17 cellular contexts compared by ENCODE assay signal in genomic region chr4:869776-870175, GRCh38. TPM values are rescaled to one million over a fixed set of nuclear protein-coding genes. Genes with fewer than 3 reads are reported as not detected.
DNase-seq lines count a peak whose midpoint lies in the region; ATAC-seq, FAIRE-seq and TF ChIP-seq lines count a peak whose summit lies in the region.
"Had no signal": no experiment of that assay in that cellular context is flagged by ENCODE, and none has a peak within 500 bp of the region (broad histone marks: within the 10 kb centered on the region; RNA-seq: fewer than 3 reads in every experiment).

No MANE protein-coding gene starts in this region.

- H4K8ac ChIP-seq in mesenchymal stem cell (ENCODE audit: low read length): no peak overlapping the region

- POLR2A ChIA-PET in GM12878 (lab: Charles Lee): no interaction called here
- POLR2A ChIA-PET in MCF 10A (lab: Yijun Ruan, JAX): no interaction called here

- TF ChIP-seq POLR2A in GM12878 (IDR thresholded peaks at IDR 0.05; ENCODE audit: low read depth, low read length): peak; percentile 62

- H2AFZ ChIP-seq in GM12878 (ENCODE audit: control insufficient read depth, low read depth, low read length): no peak overlapping the region
- H2AFZ ChIP-seq in mesenchymal stem cell (ENCODE audit: low read depth, low read length): no peak overlapping the region
- H2AFZ ChIP-seq: GM23338 had no signal

- H2BK120ac ChIP-seq in mesenchymal stem cell (ENCODE audit: low read depth, low read length): no peak overlapping the region

- H3K9me3 ChIP-seq in GM12878 (replicated peaks; ENCODE audit: control insufficient read depth, insufficient read depth, low read length) (no peaks in the 10 kb centered on the region; the same call in 2 of the 3 replicates), mesenchymal stem cell (ENCODE audit: control insufficient read depth, low read length) (no peaks in the 10 kb centered on the region)

- SMC1A ChIA-PET in GM12878 (lab: Charles Lee; ENCODE audit: uncharacterized antibody, unreplicated experiment): no interaction called here

- peak overlapping the region; percentile 19 for H4K91ac ChIP-seq in mesenchymal stem cell (ENCODE audit: low read length)

- CTCF ChIA-PET in GM12878 (lab: Yijun Ruan, JAX): no interaction called here
- CTCF ChIA-PET in MCF 10A (lab: Yijun Ruan, JAX): no interaction called here

- 91% methylated on average over 15 of the region's 15 CpGs for WGBS in GM12878 (ENCODE audit: insufficient coverage, insufficient replicate concordance, low lambda C conversion rate, missing lambda C conversion rate)
- 97% methylated on average over 15 of the region's 15 CpGs for WGBS in mesenchymal stem cell

- no peaks in the 10 kb centered on the region for H3K27me3 Mint-ChIP-seq in MCF 10A (ENCODE audit: insufficient read depth, unreplicated experiment)
- H3K27me3 Mint-ChIP-seq: CD4-positive, CD25-positive, alpha-beta regulatory T cell had no signal

- DNase-seq in Right ventricle myocardium inferior (ENCODE audit: missing footprints): peak; percentile 54
- DNase-seq in left cardiac atrium: no peak
- no peak for DNase-seq in GM12878 (ENCODE audit: low read depth, low spot score)
- DNase-seq in mesenchymal stem cell: no peak
- DNase-seq in MCF 10A (ENCODE audit: unreplicated experiment): no peak
- no peak for DNase-seq in iPS-NIHi11 (ENCODE audit: low spot score)
- DNase-seq in NCI-H510A (lab: John Stamatoyannopoulos, UW): no peak
- DNase-seq in NOMO-1 treated with dmso at 0.1 percent for 144 hours (lab: John Stamatoyannopoulos, UW; ENCODE audit: unreplicated experiment): no peak
- DNase-seq: ACHN; Calu3; CD4-positive, CD25-positive, alpha-beta regulatory T cell; DMS 273 treated with DMSO at 0.1 percent for 48 hours; H9; HFFc6 had no signal

- BruUV-seq in GM12878 (replicated peaks; lab: Mats Ljungman, UMichigan): no TSS peak
- no TSS peak for BruUV-seq in MCF 10A (replicated peaks; lab: Mats Ljungman, UMichigan)

- in situ Hi-C loops in GM12878 (cut with MboI): no loop called here

- H3K14ac ChIP-seq in mesenchymal stem cell (ENCODE audit: low read length in 2 of 2): no peak overlapping the region

- no peak for TF ChIP-seq EP300 in GM12878 (IDR thresholded peaks at IDR 0.05; ENCODE audit: borderline replicate concordance in 1 of 2, control insufficient read depth in 1 of 2, low read depth in 2 of 2, low read length in 2 of 2)

- no peak overlapping the region for H2BK5ac ChIP-seq in mesenchymal stem cell (ENCODE audit: low read depth, low read length, poor library complexity, severe bottlenecking)

- H3K23ac ChIP-seq in mesenchymal stem cell (ENCODE audit: low read length in 2 of 2): no peak overlapping the region

- no peak overlapping the region for H3K18ac ChIP-seq in mesenchymal stem cell (ENCODE audit: low read depth in 1 of 2, low read length in 2 of 2)

- no peak overlapping the region for H3K27ac ChIP-seq in GM12878 (ENCODE audit: control insufficient read depth, insufficient read depth)
- no peak overlapping the region for H3K27ac ChIP-seq in mesenchymal stem cell (ENCODE audit: low read length, poor library complexity, severe bottlenecking)
- H3K27ac ChIP-seq: BLaER1 treated with 17β-estradiol and CSF1 and Interleukin-3, amounts not matched to agents 10 nM and 100 nM had no signal

- FAIRE-seq in GM12878 (lab: Jason Lieb, UNC): no peak

- no peaks in the 10 kb centered on the region for H3K9me3 Mint-ChIP-seq in MCF 10A (ENCODE audit: unreplicated experiment)
- H3K9me3 Mint-ChIP-seq: CD4-positive, CD25-positive, alpha-beta regulatory T cell; H9; HFFc6 had no signal

- H3K27me3 ChIP-seq in GM12878 (replicated peaks in 1 of 2; ENCODE audit: control insufficient read depth in 2 of 2, insufficient read depth in 2 of 2, low read length in 1 of 2) (no peaks in the 10 kb centered on the region), mesenchymal stem cell (ENCODE audit: control insufficient read depth in 1 of 2, insufficient read depth in 1 of 2, low read length in 2 of 2) (no peaks in the 10 kb centered on the region)
- H3K27me3 ChIP-seq: BLaER1 treated with 17β-estradiol and CSF1 and Interleukin-3, amounts not matched to agents 10 nM and 100 nM had no signal

- no peak overlapping the region for H2AK5ac ChIP-seq in mesenchymal stem cell (ENCODE audit: low read length, severe bottlenecking)

- H3K79me1 ChIP-seq in mesenchymal stem cell (replicated peaks; ENCODE audit: low read length, poor library complexity, severe bottlenecking): peaks cover 17% of the 10 kb centered on the region

- H3K9ac ChIP-seq in GM12878 (ENCODE audit: control insufficient read depth, insufficient read depth, low read length) (no peak overlapping the region), mesenchymal stem cell (ENCODE audit: low read length) (no peak overlapping the region)
- H3K9ac ChIP-seq: BLaER1 treated with 17β-estradiol and CSF1 and Interleukin-3, amounts not matched to agents 10 nM and 100 nM had no signal

- H3K4me1 Mint-ChIP-seq in MCF 10A (ENCODE audit: insufficient read depth, unreplicated experiment): no peaks in the 10 kb centered on the region
- H3K4me1 Mint-ChIP-seq: GM23338, H9 had no signal

- H3K4me3 ChIP-seq in GM12878 (no peak overlapping the region), mesenchymal stem cell (ENCODE audit: insufficient read depth in 1 of 2, low read depth in 1 of 2, low read length in 2 of 2) (no peak overlapping the region)
- H3K4me3 ChIP-seq: BLaER1 treated with 17β-estradiol and CSF1 and Interleukin-3, amounts not matched to agents 10 nM and 100 nM; GM23338 had no signal

- RAD21 ChIA-PET in GM12878 (lab: Charles Lee; ENCODE audit: unreplicated experiment): no interaction called here

- no peaks in the 10 kb centered on the region for H4K20me1 ChIP-seq in GM12878 (ENCODE audit: control insufficient read depth, insufficient read depth)

- H3K4me1 ChIP-seq in GM12878 (ENCODE audit: control insufficient read depth, insufficient read depth, low read length) (no peaks in the 10 kb centered on the region), mesenchymal stem cell (ENCODE audit: control insufficient read depth, insufficient read depth, low read depth, low read length) (peaks cover 35% of the 10 kb centered on the region)

- TF ChIP-seq CTCF in GM12878 (IDR thresholded peaks at IDR 0.05 in 2 of 3, conservative IDR thresholded peaks at IDR 0.05 in 1 of 3; ENCODE audit: control insufficient read depth in 2 of 3, extremely low read depth in 1 of 3, insufficient read depth in 1 of 3, low read depth in 3 of 3, low read length in 3 of 3) (no peak), MCF 10A (IDR thresholded peaks at IDR 0.05; ENCODE audit: unreplicated experiment) (no peak)

- intact Hi-C loops in Right ventricle myocardium inferior (cut with DNase I) (no loop called here), left cardiac atrium (cut with DNase I) (no loop called here), GM12878 (cut with micrococcal nuclease; ENCODE audit: unreplicated experiment) (no loop called here), MCF 10A (cut with micrococcal nuclease) (no loop called here)

- no peak overlapping the region for H3K4me2 ChIP-seq in GM12878 (ENCODE audit: control insufficient read depth, insufficient read depth)
- H3K4me2 ChIP-seq in mesenchymal stem cell (ENCODE audit: low read length, poor library complexity, severe bottlenecking): no peak overlapping the region
- H3K4me2 ChIP-seq: BLaER1 treated with 17β-estradiol and CSF1 and Interleukin-3, amounts not matched to agents 10 nM and 100 nM; GM23338 had no signal

- no peak for ATAC-seq in Right ventricle myocardium inferior
- no peak for ATAC-seq in left cardiac atrium
- no peak for ATAC-seq in GM12878
- ATAC-seq: GM23338 had no signal

- H3K4me3 Mint-ChIP-seq in MCF 10A (ENCODE audit: unreplicated experiment): no peak overlapping the region
- H3K4me3 Mint-ChIP-seq: CD4-positive, CD25-positive, alpha-beta regulatory T cell; GM23338; H9; HFFc6 had no signal

- peaks cover 35% of the 10 kb centered on the region for H3K36me3 Mint-ChIP-seq in MCF 10A (ENCODE audit: insufficient read depth, unreplicated experiment)

- no peaks in the 10 kb centered on the region for H3K79me2 ChIP-seq in GM12878 (ENCODE audit: control insufficient read depth, insufficient read depth, low read length)

- TF ChIP-seq RAD21 in GM12878 (IDR thresholded peaks at IDR 0.05; ENCODE audit: insufficient read depth, low read depth, low read length): no peak

- peaks cover 36 to 43% of the 10 kb centered on the region in 2 experiments for H3K36me3 ChIP-seq in GM12878 (ENCODE audit: control insufficient read depth in 2 of 2, insufficient read depth in 2 of 2, low read length in 1 of 2)
- H3K36me3 ChIP-seq in mesenchymal stem cell (ENCODE audit: control insufficient read depth in 1 of 2, insufficient read depth in 2 of 2, low read depth in 1 of 2, low read length in 2 of 2): peaks cover 91% of the 10 kb centered on the region in 2 experiments

- no peak overlapping the region for H2BK15ac ChIP-seq in mesenchymal stem cell (ENCODE audit: low read depth, poor library complexity, severe bottlenecking)

- no peak overlapping the region for H3K27ac Mint-ChIP-seq in MCF 10A (ENCODE audit: low read depth, unreplicated experiment)
- H3K27ac Mint-ChIP-seq: GM23338, HFFc6 had no signal

- H2BK12ac ChIP-seq in mesenchymal stem cell (ENCODE audit: low read length in 2 of 2): no peak overlapping the region

- H3K4ac ChIP-seq in mesenchymal stem cell (ENCODE audit: low read depth in 1 of 2, low read length in 2 of 2): no peak overlapping the region

RNA-seq across cellular contexts. Expression of gene CPLX1, which starts 43.8 kb away (rescaled TPM):
- total RNA-seq in Right ventricle myocardium inferior: 3.1 TPM
- 1 to 10 TPM; 5.6 to 9.4 TPM for total RNA-seq in left cardiac atrium
- total RNA-seq in GM12878 (2013; cell fraction: nucleolus; rRNA removed): 0.25 TPM in 1 of 2 replicates, not detected in the other
- total RNA-seq in GM12878 (2014; rRNA removed): 0.16 TPM in 1 of 2 replicates, not detected in the other
- total RNA-seq in GM12878 (2014; rRNA removed; fragmentation: Illumina TruSeq; extraction: Trizol): 0.09 TPM in 1 of 2 replicates, not detected in the other
- 1.2 and 2.2 TPM in 2 replicates for total RNA-seq in GM12878 (2021)
- 0.10 TPM for polyA plus RNA-seq in GM12878 (2011; ENCODE audit: low read depth)
- not detected in 2 replicates for polyA plus RNA-seq in GM12878 (2011; rRNA removed)
- polyA plus RNA-seq in GM12878 (2011; cell fraction: cytosol; rRNA removed): 0.06 TPM in 1 of 2 replicates, not detected in the other
- 0.12 and 0.46 TPM in 2 replicates for polyA plus RNA-seq in GM12878 (2011; cell fraction: nucleus; rRNA removed)
- 0.88 and 2.1 TPM in 2 replicates for polyA plus RNA-seq in GM12878 (2012)
- 0.04 TPM in 1 of 2 replicates, not detected in the other for polyA plus RNA-seq in GM12878 (2014; fragmentation: Illumina TruSeq; extraction: Trizol)
- not detected for polyA plus RNA-seq in GM12878 (2014; fragmentation: Nextera tagmentation; extraction: Ambion mirVana)
- 0.28 and 0.57 TPM in 2 replicates for polyA plus RNA-seq in GM12878 (2014; rRNA removed)
- under 1 TPM in 1 of 2 experiments, not detected in 1; 0.13 TPM for polyA plus RNA-seq in GM12878 (2016; fragmentation: Nextera tagmentation; extraction: Ambion mirVana)
- not detected in 2 replicates for polyA minus RNA-seq in GM12878 (2011; rRNA and poly(A)+ RNA removed)
- not detected in 2 replicates for polyA minus RNA-seq in GM12878 (2011; cell fraction: cytosol; rRNA and poly(A)+ RNA removed)
- polyA minus RNA-seq in GM12878 (2011; cell fraction: nucleus; rRNA and poly(A)+ RNA removed): not detected in 2 replicates
- 0.14 TPM for polyA plus RNA-seq in mesenchymal stem cell (2013, experiment 1 of 2)
- polyA plus RNA-seq in mesenchymal stem cell (2013, experiment 2 of 2): 0.10 TPM
- 2.7 and 3.5 TPM in 2 replicates for total RNA-seq in MCF 10A (2022)
- total RNA-seq: Daoy had no signal
